8 cellular contexts compared by ENCODE assay signal in genomic region chr1:235011599-235012435, GRCh38.
DNase-seq lines count a peak whose midpoint lies in the region; ATAC-seq and TF ChIP-seq lines count a peak whose summit lies in the region.

No MANE protein-coding gene starts in this region.

- WGBS in heart left ventricle, 4 donors, result 65 to 72% (median 68%) methylated on average over 19 to 22 of the region's 22 CpGs

- TF ChIP-seq POLR2A in GM18951 (IDR thresholded peaks at IDR 0.05; ENCODE audit: extremely low read depth, insufficient read depth, insufficient read length), result peak; percentile 63
- no peak for TF ChIP-seq POLR2A in heart left ventricle (IDR thresholded peaks at IDR 0.05)

- H3K4me1 ChIP-seq in SJCRH30 (peaks cover 15% of the 10 kb centered on the region), heart left ventricle (peaks cover 0 to 68% (median 13%) of the 10 kb centered on the region in 12 donors)

- in situ Hi-C loops in ACHN (cut with HindIII; ENCODE audit: low pct_ligation_motif_present, low pct_unique_long_range_greater_than_20kb, low sequenced_read_pairs), result no loop called here
- in situ Hi-C loops in GM18951 (cut with MboI; ENCODE audit: low sequenced_read_pairs, unreplicated experiment), result loop anchor here (10.0 kb wide), 1 partner anchor 63 kb away; no protein-coding TSS in a partner anchor

- H3K27me3 ChIP-seq in SJCRH30 (no peaks in the 10 kb centered on the region), heart left ventricle (no peaks in the 10 kb centered on the region)

- H3K9me3 ChIP-seq in SJCRH30 (replicated peaks) (no peaks in the 10 kb centered on the region), heart left ventricle (peaks cover 0 to 9% (median 0%) of the 10 kb centered on the region in 12 donors)

- peak; percentile 97 for DNase-seq in ACHN
- peak; percentile 83 to 85 for DNase-seq in SJCRH30
- peak; percentile 95 for DNase-seq in activated naive CD4-positive, alpha-beta T cell treated with Interleukin-2 at 50 U/mL for 16 hours
- peak; percentile 68 to 85 (median 74) for DNase-seq in heart left ventricle
- peak; percentile 86 for DNase-seq in stimulated activated CD4-positive, alpha-beta T cell treated with anti-CD3 and anti-CD28 coated beads, Interleukin-12 subunit alpha, Interleukin-12 subunit beta, amount 100 ng/mL, for 4 hours
- DNase-seq in NCI-H524 (lab: John Stamatoyannopoulos, UW), result no peak

- peak; percentile 77 for ATAC-seq in HG03139 (IDR thresholded peaks at IDR 0.05; ENCODE audit: unreplicated experiment)
- ATAC-seq in heart left ventricle, result peak; percentile 51 to 93 (median 88)

- no peak for TF ChIP-seq CTCF in heart left ventricle (IDR thresholded peaks at IDR 0.05)

- intact Hi-C loops in heart left ventricle (cut with DNase I), result loop anchor here in 1 of 10 donors (5.0 kb wide), 1 partner anchor 35 kb away; no protein-coding TSS in a partner anchor

- H3K36me3 ChIP-seq in SJCRH30 (no peaks in the 10 kb centered on the region), heart left ventricle (no peaks in the 10 kb centered on the region)

- H3K4me3 ChIP-seq in SJCRH30, result no peak overlapping the region
- peak overlapping the region in 1 of 12 donors; percentile 10 for H3K4me3 ChIP-seq in heart left ventricle

- H3K27ac ChIP-seq in SJCRH30 (peak overlapping the region; percentile 59), heart left ventricle (peak overlapping the region in 11 of 12 donors; percentile 32 to 92 (median 56))

Comparison
In these comparisons a context has a peak if more than half of its experiments do, and no peak if none do; other contexts are left out.
1. DNase-seq: peak in ACHN (single experiment), SJCRH30 (2 of 2), activated naive CD4-positive, alpha-beta T cell treated with Interleukin-2 at 50 U/mL for 16 hours (single experiment), heart left ventricle (5 of 5) and stimulated activated CD4-positive, alpha-beta T cell treated with anti-CD3 and anti-CD28 coated beads, Interleukin-12 subunit alpha, Interleukin-12 subunit beta, amount 100 ng/mL, for 4 hours (single experiment); none in NCI-H524 (0 of 2).